Comparison of ENCODE assay signal across 9 cellular contexts in the genomic region with DNA sequence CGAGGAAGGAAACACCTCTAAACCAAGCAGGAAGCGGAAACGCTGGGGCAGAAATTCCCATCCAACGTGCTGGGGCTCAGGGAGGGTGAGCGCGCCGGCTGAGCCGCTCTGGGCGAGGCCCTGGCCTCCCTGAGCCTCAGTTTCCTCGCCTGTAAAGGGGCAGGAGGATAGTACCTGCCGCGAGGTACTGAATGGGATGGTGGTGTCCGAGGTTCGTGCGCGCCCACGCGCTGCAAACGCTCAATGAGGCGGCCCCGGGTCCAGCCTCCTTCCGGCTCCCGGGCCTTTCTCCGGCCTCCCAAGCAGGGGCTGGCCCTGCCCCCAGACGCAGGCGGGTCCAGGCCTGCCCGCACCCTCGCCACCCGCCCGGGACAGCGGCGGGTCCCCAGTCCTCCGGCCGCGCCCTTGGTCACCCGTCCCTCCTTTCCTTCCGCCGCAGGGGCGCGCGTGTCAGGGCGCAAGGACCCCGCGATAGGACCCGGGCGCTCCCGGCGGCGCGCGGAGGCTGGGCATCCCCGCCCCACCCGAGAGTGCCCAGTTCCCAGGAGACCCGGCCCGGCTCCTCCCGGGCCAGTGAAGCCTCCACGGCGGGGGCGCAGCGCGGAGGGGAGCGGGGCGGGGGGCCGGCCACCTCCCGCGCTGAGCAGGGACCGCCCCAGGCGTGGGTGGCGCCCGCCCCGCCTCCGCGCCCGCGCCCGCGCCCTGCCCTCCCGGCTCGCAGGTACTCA. TPM values are rescaled to one million over a fixed set of nuclear protein-coding genes. Genes with fewer than 3 reads are reported as not detected.
DNase-seq lines count a peak whose midpoint lies in the region; ATAC-seq, FAIRE-seq and TF ChIP-seq lines count a peak whose summit lies in the region.
"Had no signal": no experiment of that assay in that cellular context is flagged by ENCODE, and none has a peak within 500 bp of the region (broad histone marks: within the 10 kb centered on the region; RNA-seq: fewer than 3 reads in every experiment).

No MANE protein-coding gene starts in this region.

- ATAC-seq in effector memory CD8-positive, alpha-beta T cell (replicated peaks): peak; percentile 62
- ATAC-seq in GM19463 (IDR thresholded peaks at IDR 0.05; ENCODE audit: unreplicated experiment): no peak

- no peaks in the 10 kb centered on the region for H3K4me1 Mint-ChIP-seq in effector memory CD8-positive, alpha-beta T cell (ENCODE audit: low read depth in 2 of 2)

- peak overlapping the region; percentile 34 to 50 for H3K4me3 Mint-ChIP-seq in effector memory CD8-positive, alpha-beta T cell

- CTCF ChIA-PET in A673 (lab: Charles Lee): no interaction called here

- H3K4me1 ChIP-seq in A673 (ENCODE audit: insufficient read depth, low read length, poor library complexity, severe bottlenecking): peaks cover 6% of the 10 kb centered on the region
- H3K4me1 ChIP-seq in muscle layer of duodenum (ENCODE audit: control insufficient read depth in 1 of 2, insufficient read depth in 2 of 2, low read length in 2 of 2): peaks cover 0 to 10% of the 10 kb centered on the region in 2 donors
- peaks cover 0 to 8% (median 7%) of the 10 kb centered on the region in 4 donors for H3K4me1 ChIP-seq in transverse colon

- no TSS peak for BruUV-seq in A673 (replicated peaks; lab: Mats Ljungman, UMichigan)

- H3K27ac ChIP-seq in A673 (ENCODE audit: low read depth, low read length, poor library complexity, severe bottlenecking) (no peak overlapping the region), muscle layer of duodenum (ENCODE audit: low read length) (no peak overlapping the region), transverse colon (no peak overlapping the region)

- POLR2A ChIA-PET in A673 (lab: Charles Lee; ENCODE audit: low non-redundant PET): no interaction called here

- H3K27me3 Mint-ChIP-seq in effector memory CD8-positive, alpha-beta T cell: peaks cover 32 to 38% of the 10 kb centered on the region in 2 donors

- peak; percentile 37 for DNase-seq in A673 (ENCODE audit: low spot score)
- peak; percentile 87 for DNase-seq in H54 (ENCODE audit: insufficient read length, low spot score)
- peak; percentile 9 for DNase-seq in T1000 (lab: John Stamatoyannopoulos, UW)
- no peak for DNase-seq in effector memory CD8-positive, alpha-beta T cell
- DNase-seq in transverse colon: peak; percentile 55
- no peak for DNase-seq in HuH-7.5 (ENCODE audit: low spot score)

- TF ChIP-seq CTCF in A673 (conservative IDR thresholded peaks at IDR 0.05; ENCODE audit: low read depth, low read length): no peak
- no peak for TF ChIP-seq CTCF in transverse colon (IDR thresholded peaks at IDR 0.05)

- H3K9me3 Mint-ChIP-seq in effector memory CD8-positive, alpha-beta T cell: no peaks in the 10 kb centered on the region

- peak overlapping the region; percentile 56 for H3K4me3 ChIP-seq in A673 (ENCODE audit: low read depth, low read length, poor library complexity, severe bottlenecking)
- peak overlapping the region; percentile 48 to 65 for H3K4me3 ChIP-seq in muscle layer of duodenum (ENCODE audit: low read depth in 1 of 2, low read length in 2 of 2)
- H3K4me3 ChIP-seq in transverse colon: peak overlapping the region; percentile 31 to 76 (median 44)

- H3K36me3 Mint-ChIP-seq in effector memory CD8-positive, alpha-beta T cell (ENCODE audit: insufficient read depth): no peaks in the 10 kb centered on the region

- intact Hi-C loops in A673 (cut with micrococcal nuclease; ENCODE audit: unreplicated experiment): no loop called here
- intact Hi-C loops in transverse colon (cut with DNase I; ENCODE audit: low total_unique reads): no loop called here

- in situ Hi-C loops in transverse colon (cut with MboI; ENCODE audit: low pct_ligation_motif_present in 1 of 4, low pct_unique_long_range_greater_than_20kb in 1 of 4, low sequenced_read_pairs in 3 of 4): no loop called here

- TF ChIP-seq POLR2A in H54 (IDR thresholded peaks at IDR 0.05; ENCODE audit: low read depth, low read length) (peak; percentile 30), transverse colon (IDR thresholded peaks at IDR 0.05) (peak; percentile 21)

- WGBS in transverse colon (ENCODE audit: low coverage in 1 of 2), 2 donors: 2% methylated on average over 41 of the region's 79 CpGs; no CpG with 5 or more reads in 1 of the 2 donors

- H3K9me3 ChIP-seq in A673 (ENCODE audit: low read depth, low read length, poor library complexity, severe bottlenecking): no peaks in the 10 kb centered on the region
- H3K9me3 ChIP-seq in muscle layer of duodenum (ENCODE audit: control insufficient read depth in 1 of 2, low read length in 2 of 2): no peaks in the 10 kb centered on the region
- no peaks in the 10 kb centered on the region for H3K9me3 ChIP-seq in transverse colon

- FAIRE-seq in H54 (lab: Jason Lieb, UNC): peak; percentile 43
- FAIRE-seq: GM18507 had no signal

- TF ChIP-seq EP300 in transverse colon (IDR thresholded peaks at IDR 0.05; ENCODE audit: low read depth): no peak

- no peak overlapping the region for H3K27ac Mint-ChIP-seq in effector memory CD8-positive, alpha-beta T cell

- peaks cover 5% of the 10 kb centered on the region for H3K27me3 ChIP-seq in A673 (replicated peaks; ENCODE audit: insufficient read depth, low read depth, low read length, poor library complexity)
- H3K27me3 ChIP-seq in muscle layer of duodenum (ENCODE audit: low read depth, low read length): peaks cover 18% of the 10 kb centered on the region
- peaks cover 40% of the 10 kb centered on the region for H3K27me3 ChIP-seq in transverse colon

- H3K36me3 ChIP-seq in A673 (ENCODE audit: insufficient read depth, low read length, poor library complexity, severe bottlenecking) (no peaks in the 10 kb centered on the region), muscle layer of duodenum (ENCODE audit: control insufficient read depth in 1 of 2, insufficient read depth in 2 of 2, low read length in 2 of 2) (no peaks in the 10 kb centered on the region), transverse colon (no peaks in the 10 kb centered on the region)

RNA-seq across cellular contexts. Expression of a gene that starts 0.5 kb away (rescaled TPM):
- total RNA-seq in A673 (2021) (0.84 and 1.3 TPM in 2 replicates), transverse colon (1 to 10 TPM in 1 of 4 donors, under 1 TPM in 2, not detected in 1; 0.27 to 2.5 (median 0.37) TPM)

Comparison
In these comparisons a context has a peak if more than half of its experiments do, and no peak if none do; other contexts are left out.
1. DNase-seq: peak in A673 (single experiment), H54 (single experiment), T1000 (single experiment) and transverse colon (single experiment); none in effector memory CD8-positive, alpha-beta T cell (0 of 3) and HuH-7.5 (single experiment).
2. Peak in every context shown above with its lines, with median percentiles within 50 percentile points of each other: H3K4me3 ChIP-seq.